ENCODE assay signal across 8 cellular contexts in genomic region chr6:116570856-116571682, GRCh38. TPM values are rescaled to one million over a fixed set of nuclear protein-coding genes. Genes with fewer than 3 reads are reported as not detected.
A peak's percentile ranks its signal among the peaks of the same experiment; 100 is the strongest.
DNase-seq lines count a peak whose midpoint lies in the region; ATAC-seq and TF ChIP-seq lines count a peak whose summit lies in the region.

RWDD1 (plus strand) TSS chr6:116571504; CDS start chr6:116571583, 79 bp downstream.

- peak; percentile 87 for ATAC-seq in GM18870 (IDR thresholded peaks at IDR 0.05; ENCODE audit: unreplicated experiment)
- ATAC-seq in HG03135 (IDR thresholded peaks at IDR 0.05; ENCODE audit: unreplicated experiment): peak; percentile 97

- H3K27ac ChIP-seq in VCaP (peak within 1 kb of the TSS; percentile 90), breast epithelium (peak within 1 kb of the TSS; percentile 93 to 96), skin epidermis (peak within 1 kb of the TSS; percentile 71 to 96 (median 93))

- POLR2A ChIA-PET in AG04449 (lab: Yijun Ruan, JAX): interaction anchor here (0.6 to 1.7 kb wide), 6 partner anchors 10 to 354 kb away, joined by 3 to 6 read pairs (median 4); no protein-coding TSS in a partner anchor

- H3K4me3 ChIP-seq in AG04449 (ENCODE audit: low read depth, low read length) (peak within 1 kb of the TSS; percentile 94), breast epithelium (peak within 1 kb of the TSS; percentile 86 to 91 (median 87)), iPS-18c (ENCODE audit: insufficient read depth, low read depth, low read length) (peak within 1 kb of the TSS; percentile 78), skin epidermis (peak within 1 kb of the TSS; percentile 77 to 93 (median 85))

- DNase-seq in AG04449 (ENCODE audit: low read depth, low spot score) (peak; percentile 98), NCI-H2196 treated with DMSO at 0.1 percent for 48 hours (lab: John Stamatoyannopoulos, UW; ENCODE audit: unreplicated experiment) (peak; percentile 98), breast epithelium (ENCODE audit: low spot score in 2 of 2) (peak; percentile 97)

- peak; percentile 2 for TF ChIP-seq CTCF in AG04449 (IDR thresholded peaks at IDR 0.05; ENCODE audit: insufficient read depth, low read length, missing control alignments)
- TF ChIP-seq CTCF in VCaP (conservative IDR thresholded peaks at IDR 0.05): no peak
- peak in 1 of 3 donors; percentile 25 for TF ChIP-seq CTCF in breast epithelium (IDR thresholded peaks at IDR 0.05)

- H3K9me3 ChIP-seq in breast epithelium (no peaks in the 10 kb centered on the region), iPS-18c (ENCODE audit: control insufficient read depth, insufficient read depth, low read length) (no peaks in the 10 kb centered on the region)

- CTCF ChIA-PET in AG04449 (lab: Yijun Ruan, JAX): interaction anchor here (0.7 to 7.4 kb wide), 16 partner anchors 8 to 356 kb away, joined by 3 to 66 read pairs (median 4); no protein-coding TSS in a partner anchor

- H3K27me3 ChIP-seq in breast epithelium: no peaks in the 10 kb centered on the region

- no peaks in the 10 kb centered on the region for H3K36me3 ChIP-seq in breast epithelium

- peak; percentile 21 for TF ChIP-seq POLR2A in breast epithelium (IDR thresholded peaks at IDR 0.05)

- intact Hi-C loops in breast epithelium (cut with DNase I; ENCODE audit: low total_unique reads): no loop called here

- peaks cover 0 to 13% of the 10 kb centered on the region in 2 donors for H3K4me1 ChIP-seq in breast epithelium

RNA-seq across cellular contexts. Expression of gene RWDD1, which starts in this region (rescaled TPM):
- 10 to 100 TPM; 28.0 to 48.2 (median 39.0) TPM for total RNA-seq in breast epithelium

Comparison
In these comparisons a context has a peak if more than half of its experiments do, and no peak if none do; other contexts are left out.
1. Peak in every context shown above with its lines: DNase-seq, ATAC-seq, H3K4me3 ChIP-seq and H3K27ac ChIP-seq.